Comparison of ENCODE assay signal across 1 cellular context in the genomic region with DNA sequence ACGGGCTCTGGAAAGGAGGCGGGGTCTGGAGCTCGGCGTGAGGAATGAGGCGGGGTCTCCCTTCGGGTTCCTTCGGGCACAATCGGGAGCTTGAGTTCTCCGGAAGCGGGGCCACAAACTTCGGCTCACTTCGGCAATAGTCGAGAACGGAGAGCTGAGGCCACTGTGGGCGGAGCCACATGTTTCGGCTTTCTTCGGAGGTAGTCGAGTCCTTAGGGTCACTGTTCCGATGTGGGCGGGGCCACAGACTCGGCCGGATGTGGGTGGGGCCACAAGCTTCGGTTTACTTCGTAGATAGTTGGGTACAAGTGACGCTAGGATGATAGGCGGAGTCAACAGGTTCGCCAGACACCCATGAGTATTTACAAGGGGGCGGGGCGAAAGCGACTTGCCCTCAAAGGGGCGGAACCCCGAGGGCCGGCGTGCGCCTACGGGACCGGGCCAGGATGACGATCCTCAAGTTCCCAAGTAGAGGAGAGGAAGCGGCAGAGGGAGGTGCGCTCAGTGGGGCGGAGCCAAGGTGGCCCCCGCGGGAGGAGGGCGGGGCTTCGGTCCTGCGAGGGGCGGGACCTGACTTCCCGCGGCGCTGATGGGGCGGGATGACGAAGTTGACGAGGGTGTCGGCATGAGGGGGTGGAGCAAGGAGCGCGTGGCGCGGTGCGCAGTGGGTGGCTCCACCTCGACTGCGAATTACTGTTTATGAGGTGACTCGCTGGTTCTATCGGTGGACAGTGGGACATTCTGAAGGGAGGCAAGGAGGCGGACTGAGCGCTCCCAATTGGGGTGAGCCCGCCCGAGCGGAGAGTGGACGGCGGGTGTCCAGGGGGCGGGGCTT.
TF ChIP-seq lines count a peak whose summit lies in the region.

No MANE protein-coding gene starts in this region.

TF ChIP-seq in HepG2, 621 proteins besides CTCF, POLR2A, EP300 and RAD21 (continued from another document and continues in another):
- TF ChIP-seq, protein P1, sequence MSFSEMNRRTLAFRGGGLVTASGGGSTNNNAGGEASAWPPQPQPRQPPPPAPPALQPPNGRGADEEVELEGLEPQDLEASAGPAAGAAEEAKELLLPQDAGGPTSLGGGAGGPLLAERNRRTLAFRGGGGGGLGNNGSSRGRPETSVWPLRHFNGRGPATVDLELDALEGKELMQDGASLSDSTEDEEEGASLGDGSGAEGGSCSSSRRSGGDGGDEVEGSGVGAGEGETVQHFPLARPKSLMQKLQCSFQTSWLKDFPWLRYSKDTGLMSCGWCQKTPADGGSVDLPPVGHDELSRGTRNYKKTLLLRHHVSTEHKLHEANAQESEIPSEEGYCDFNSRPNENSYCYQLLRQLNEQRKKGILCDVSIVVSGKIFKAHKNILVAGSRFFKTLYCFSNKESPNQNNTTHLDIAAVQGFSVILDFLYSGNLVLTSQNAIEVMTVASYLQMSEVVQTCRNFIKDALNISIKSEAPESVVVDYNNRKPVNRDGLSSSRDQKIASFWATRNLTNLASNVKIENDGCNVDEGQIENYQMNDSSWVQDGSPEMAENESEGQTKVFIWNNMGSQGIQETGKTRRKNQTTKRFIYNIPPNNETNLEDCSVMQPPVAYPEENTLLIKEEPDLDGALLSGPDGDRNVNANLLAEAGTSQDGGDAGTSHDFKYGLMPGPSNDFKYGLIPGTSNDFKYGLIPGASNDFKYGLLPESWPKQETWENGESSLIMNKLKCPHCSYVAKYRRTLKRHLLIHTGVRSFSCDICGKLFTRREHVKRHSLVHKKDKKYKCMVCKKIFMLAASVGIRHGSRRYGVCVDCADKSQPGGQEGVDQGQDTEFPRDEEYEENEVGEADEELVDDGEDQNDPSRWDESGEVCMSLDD (CRISPR knock-in tag; IDR thresholded peaks at IDR 0.05; ENCODE audit: borderline replicate concordance) = peak; percentile 99; the same call in 1 of the 2 replicates
- TF ChIP-seq SMAD9 (CRISPR knock-in tag; IDR thresholded peaks at IDR 0.05) (no peak), NR1H2 (CRISPR knock-in tag; IDR thresholded peaks at IDR 0.05; ENCODE audit: borderline replicate concordance, low read depth) (no peak), MBD4 (IDR thresholded peaks at IDR 0.05; ENCODE audit: borderline replicate concordance, low read length) (no peak), POLR2G (IDR thresholded peaks at IDR 0.05; ENCODE audit: low read depth, low read length) (peak; percentile 75), STAT5B (CRISPR knock-in tag; IDR thresholded peaks at IDR 0.05) (no peak), HOXA3 (CRISPR knock-in tag; IDR thresholded peaks at IDR 0.05) (peak; percentile 88), RBFOX2 (IDR thresholded peaks at IDR 0.05; ENCODE audit: low read depth, low read length) (no peak; the same call in 1 of the 2 replicates), ZNF33A (CRISPR knock-in tag; IDR thresholded peaks at IDR 0.05; ENCODE audit: borderline replicate concordance) (no peak), ZBTB21 (CRISPR knock-in tag; IDR thresholded peaks at IDR 0.05) (peak; percentile 8), RFXAP (CRISPR knock-in tag; IDR thresholded peaks at IDR 0.05; ENCODE audit: borderline replicate concordance) (peak; percentile 5; the same call in 1 of the 2 replicates), MEF2D (CRISPR knock-in tag; IDR thresholded peaks at IDR 0.05) (no peak; the same call in 1 of the 2 replicates), ZNF441 (CRISPR knock-in tag; IDR thresholded peaks at IDR 0.05; ENCODE audit: borderline replicate concordance) (no peak), ZBTB38 (CRISPR knock-in tag; IDR thresholded peaks at IDR 0.05) (peak; percentile 42; the same call in 1 of the 2 replicates), KDM1A (CRISPR knock-in tag; IDR thresholded peaks at IDR 0.05) (no peak), SATB2 (CRISPR knock-in tag; IDR thresholded peaks at IDR 0.05) (no peak), POLR2AphosphoS2 (IDR thresholded peaks at IDR 0.05; ENCODE audit: low read depth, low read length) (peak; percentile 62; the same call in 1 of the 2 replicates), ZNF260 (CRISPR knock-in tag; IDR thresholded peaks at IDR 0.05; ENCODE audit: borderline replicate concordance, low read depth) (no peak), ZFP41 (CRISPR knock-in tag; IDR thresholded peaks at IDR 0.05; ENCODE audit: borderline replicate concordance) (no peak), MEIS2 (CRISPR knock-in tag; IDR thresholded peaks at IDR 0.05) (0 out of 2 replicates have a peak, but pooled peaks have one; percentile 53), SOX13 (IDR thresholded peaks at IDR 0.05) (no peak), SOX13 (CRISPR knock-in tag; conservative IDR thresholded peaks at IDR 0.05 in 1 of 2, IDR thresholded peaks at IDR 0.05 in 1 of 2) (no peak), SNAPC2 (CRISPR knock-in tag; IDR thresholded peaks at IDR 0.05) (peak; percentile 66; the same call in 1 of the 2 replicates), PITX1 (CRISPR knock-in tag; IDR thresholded peaks at IDR 0.05) (no peak; the same call in 1 of the 2 replicates), ZC3H13 (CRISPR knock-in tag; IDR thresholded peaks at IDR 0.05) (no peak), RNF2 (conservative IDR thresholded peaks at IDR 0.05; ENCODE audit: low read depth) (0 out of 2 replicates have a peak, but pooled peaks have one; percentile 32), ZNF678 (CRISPR knock-in tag; IDR thresholded peaks at IDR 0.05) (no peak), ZBTB42 (CRISPR knock-in tag; IDR thresholded peaks at IDR 0.05) (no peak), MTA1 (CRISPR knock-in tag; IDR thresholded peaks at IDR 0.05; ENCODE audit: borderline replicate concordance) (peak; percentile 25; the same call in 1 of the 2 replicates), NBN (conservative IDR thresholded peaks at IDR 0.05) (no peak), RBM22 (optimal IDR thresholded peaks at IDR 0.05; ENCODE audit: low read length) (no peak), NR2C2 (CRISPR knock-in tag; IDR thresholded peaks at IDR 0.05; ENCODE audit: borderline replicate concordance) (no peak), ZSCAN31 (CRISPR knock-in tag; IDR thresholded peaks at IDR 0.05; ENCODE audit: low read depth) (no peak; the same call in 1 of the 2 replicates), HOXD1 (CRISPR knock-in tag; IDR thresholded peaks at IDR 0.05) (no peak)
- TF ChIP-seq, protein P2, sequence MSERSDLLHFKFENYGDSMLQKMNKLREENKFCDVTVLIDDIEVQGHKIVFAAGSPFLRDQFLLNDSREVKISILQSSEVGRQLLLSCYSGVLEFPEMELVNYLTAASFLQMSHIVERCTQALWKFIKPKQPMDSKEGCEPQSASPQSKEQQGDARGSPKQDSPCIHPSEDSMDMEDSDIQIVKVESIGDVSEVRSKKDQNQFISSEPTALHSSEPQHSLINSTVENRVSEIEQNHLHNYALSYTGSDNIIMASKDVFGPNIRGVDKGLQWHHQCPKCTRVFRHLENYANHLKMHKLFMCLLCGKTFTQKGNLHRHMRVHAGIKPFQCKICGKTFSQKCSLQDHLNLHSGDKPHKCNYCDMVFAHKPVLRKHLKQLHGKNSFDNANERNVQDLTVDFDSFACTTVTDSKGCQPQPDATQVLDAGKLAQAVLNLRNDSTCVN (CRISPR knock-in tag; IDR thresholded peaks at IDR 0.05; ENCODE audit: borderline replicate concordance) = 0 out of 2 replicates have a peak, but pooled peaks have one; percentile 16
- TF ChIP-seq, protein P3, sequence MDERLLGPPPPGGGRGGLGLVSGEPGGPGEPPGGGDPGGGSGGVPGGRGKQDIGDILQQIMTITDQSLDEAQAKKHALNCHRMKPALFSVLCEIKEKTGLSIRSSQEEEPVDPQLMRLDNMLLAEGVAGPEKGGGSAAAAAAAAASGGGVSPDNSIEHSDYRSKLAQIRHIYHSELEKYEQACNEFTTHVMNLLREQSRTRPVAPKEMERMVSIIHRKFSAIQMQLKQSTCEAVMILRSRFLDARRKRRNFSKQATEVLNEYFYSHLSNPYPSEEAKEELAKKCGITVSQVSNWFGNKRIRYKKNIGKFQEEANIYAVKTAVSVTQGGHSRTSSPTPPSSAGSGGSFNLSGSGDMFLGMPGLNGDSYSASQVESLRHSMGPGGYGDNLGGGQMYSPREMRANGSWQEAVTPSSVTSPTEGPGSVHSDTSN (CRISPR knock-in tag; IDR thresholded peaks at IDR 0.05) = no peak
- TF ChIP-seq, protein P4, sequence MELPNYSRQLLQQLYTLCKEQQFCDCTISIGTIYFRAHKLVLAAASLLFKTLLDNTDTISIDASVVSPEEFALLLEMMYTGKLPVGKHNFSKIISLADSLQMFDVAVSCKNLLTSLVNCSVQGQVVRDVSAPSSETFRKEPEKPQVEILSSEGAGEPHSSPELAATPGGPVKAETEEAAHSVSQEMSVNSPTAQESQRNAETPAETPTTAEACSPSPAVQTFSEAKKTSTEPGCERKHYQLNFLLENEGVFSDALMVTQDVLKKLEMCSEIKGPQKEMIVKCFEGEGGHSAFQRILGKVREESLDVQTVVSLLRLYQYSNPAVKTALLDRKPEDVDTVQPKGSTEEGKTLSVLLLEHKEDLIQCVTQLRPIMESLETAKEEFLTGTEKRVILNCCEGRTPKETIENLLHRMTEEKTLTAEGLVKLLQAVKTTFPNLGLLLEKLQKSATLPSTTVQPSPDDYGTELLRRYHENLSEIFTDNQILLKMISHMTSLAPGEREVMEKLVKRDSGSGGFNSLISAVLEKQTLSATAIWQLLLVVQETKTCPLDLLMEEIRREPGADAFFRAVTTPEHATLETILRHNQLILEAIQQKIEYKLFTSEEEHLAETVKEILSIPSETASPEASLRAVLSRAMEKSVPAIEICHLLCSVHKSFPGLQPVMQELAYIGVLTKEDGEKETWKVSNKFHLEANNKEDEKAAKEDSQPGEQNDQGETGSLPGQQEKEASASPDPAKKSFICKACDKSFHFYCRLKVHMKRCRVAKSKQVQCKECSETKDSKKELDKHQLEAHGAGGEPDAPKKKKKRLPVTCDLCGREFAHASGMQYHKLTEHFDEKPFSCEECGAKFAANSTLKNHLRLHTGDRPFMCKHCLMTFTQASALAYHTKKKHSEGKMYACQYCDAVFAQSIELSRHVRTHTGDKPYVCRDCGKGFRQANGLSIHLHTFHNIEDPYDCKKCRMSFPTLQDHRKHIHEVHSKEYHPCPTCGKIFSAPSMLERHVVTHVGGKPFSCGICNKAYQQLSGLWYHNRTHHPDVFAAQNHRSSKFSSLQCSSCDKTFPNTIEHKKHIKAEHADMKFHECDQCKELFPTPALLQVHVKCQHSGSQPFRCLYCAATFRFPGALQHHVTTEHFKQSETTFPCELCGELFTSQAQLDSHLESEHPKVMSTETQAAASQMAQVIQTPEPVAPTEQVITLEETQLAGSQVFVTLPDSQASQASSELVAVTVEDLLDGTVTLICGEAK (IDR thresholded peaks at IDR 0.05) = no peak
- TF ChIP-seq, protein P4 (CRISPR knock-in tag; IDR thresholded peaks at IDR 0.05) = peak; percentile 67
- TF ChIP-seq, protein P5, sequence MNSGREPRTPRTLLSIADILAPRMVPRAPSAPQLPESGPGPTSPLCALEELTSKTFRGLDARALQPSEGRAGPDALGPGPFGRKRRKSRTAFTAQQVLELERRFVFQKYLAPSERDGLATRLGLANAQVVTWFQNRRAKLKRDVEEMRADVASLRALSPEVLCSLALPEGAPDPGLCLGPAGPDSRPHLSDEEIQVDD (CRISPR knock-in tag; IDR thresholded peaks at IDR 0.05; ENCODE audit: borderline replicate concordance) = 0 out of 2 replicates have a peak, but pooled peaks have one; percentile 59
- TF ChIP-seq, protein P6, sequence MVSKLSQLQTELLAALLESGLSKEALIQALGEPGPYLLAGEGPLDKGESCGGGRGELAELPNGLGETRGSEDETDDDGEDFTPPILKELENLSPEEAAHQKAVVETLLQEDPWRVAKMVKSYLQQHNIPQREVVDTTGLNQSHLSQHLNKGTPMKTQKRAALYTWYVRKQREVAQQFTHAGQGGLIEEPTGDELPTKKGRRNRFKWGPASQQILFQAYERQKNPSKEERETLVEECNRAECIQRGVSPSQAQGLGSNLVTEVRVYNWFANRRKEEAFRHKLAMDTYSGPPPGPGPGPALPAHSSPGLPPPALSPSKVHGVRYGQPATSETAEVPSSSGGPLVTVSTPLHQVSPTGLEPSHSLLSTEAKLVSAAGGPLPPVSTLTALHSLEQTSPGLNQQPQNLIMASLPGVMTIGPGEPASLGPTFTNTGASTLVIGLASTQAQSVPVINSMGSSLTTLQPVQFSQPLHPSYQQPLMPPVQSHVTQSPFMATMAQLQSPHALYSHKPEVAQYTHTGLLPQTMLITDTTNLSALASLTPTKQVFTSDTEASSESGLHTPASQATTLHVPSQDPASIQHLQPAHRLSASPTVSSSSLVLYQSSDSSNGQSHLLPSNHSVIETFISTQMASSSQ (IDR thresholded peaks at IDR 0.05; ENCODE audit: low read depth) = no peak
- TF ChIP-seq, protein P6 (CRISPR knock-in tag; IDR thresholded peaks at IDR 0.05; ENCODE audit: borderline replicate concordance) = no peak; the same call in 1 of the 2 replicates
